Comparison of ENCODE assay signal across 24 cellular contexts in the genomic region with DNA sequence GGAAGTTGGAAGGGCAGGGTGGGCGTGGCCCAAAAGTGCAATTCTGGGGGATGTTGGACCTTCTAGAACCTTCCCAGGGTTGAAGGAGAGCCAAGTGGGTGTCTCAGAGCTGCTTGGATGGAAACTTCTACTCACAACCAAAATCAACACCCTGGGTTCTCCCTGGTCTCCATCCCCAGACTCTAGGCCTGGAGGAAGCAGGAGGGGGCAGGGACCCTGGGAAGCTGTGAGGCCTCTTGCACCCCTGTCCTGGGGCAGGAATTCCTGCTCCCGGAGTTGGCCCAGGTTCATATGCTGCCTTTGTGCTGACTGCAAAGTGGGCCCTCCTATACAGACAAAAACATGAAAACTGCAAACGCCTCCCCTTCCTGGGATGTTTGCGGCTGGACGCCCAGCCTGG. TPM values are rescaled to one million over a fixed set of nuclear protein-coding genes. Genes with fewer than 3 reads are reported as not detected.
DNase-seq lines count a peak whose midpoint lies in the region; ATAC-seq and TF ChIP-seq lines count a peak whose summit lies in the region.
"Had no signal": no experiment of that assay in that cellular context is flagged by ENCODE, and none has a peak within 500 bp of the region (broad histone marks: within the 10 kb centered on the region; RNA-seq: fewer than 3 reads in every experiment).

No MANE protein-coding gene starts in this region.

- DNase-seq in GM13977 (ENCODE audit: low spot score) = peak; percentile 10
- DNase-seq in glutamatergic neuron = no peak
- DNase-seq in osteoblast (ENCODE audit: insufficient read length, low spot score, missing footprints) = peak; percentile 62
- no peak for DNase-seq in naive thymus-derived CD8-positive, alpha-beta T cell
- DNase-seq in HuH-7.5 (ENCODE audit: low spot score) = no peak
- DNase-seq in hypothalamus (lab: John Stamatoyannopoulos, UW) = no peak
- DNase-seq: 8988T; ACHN; AML-193; BE2C; CD4-positive, alpha-beta T cell; CD8-positive, alpha-beta memory T cell; DMS 273 treated with DMSO at 0.1 percent for 48 hours; DMS79; EL; GDM1; GM23248; HCEC 1CT had no signal

- H3K9me3 Mint-ChIP-seq in glutamatergic neuron (ENCODE audit: unreplicated experiment) = peaks cover 23% of the 10 kb centered on the region
- no peaks in the 10 kb centered on the region for H3K9me3 Mint-ChIP-seq in naive thymus-derived CD8-positive, alpha-beta T cell
- H3K9me3 Mint-ChIP-seq: CD4-positive, alpha-beta T cell had no signal

- ATAC-seq in naive thymus-derived CD8-positive, alpha-beta T cell = no peak
- ATAC-seq: A549, GM12878 had no signal

- POLR2A ChIA-PET in naive thymus-derived CD8-positive, alpha-beta T cell (lab: Charles Lee) = no interaction called here

- in situ Hi-C loops in GM13977 (cut with MboI; ENCODE audit: low pct_unique_long_range_greater_than_20kb, low sequenced_read_pairs, unreplicated experiment) = no loop called here

- H3K4me2 ChIP-seq in osteoblast (ENCODE audit: insufficient read depth, low read length) = no peak overlapping the region
- H3K4me2 ChIP-seq: A549; BLaER1 treated with 17β-estradiol and CSF1 and Interleukin-3, amounts not matched to agents 10 nM and 100 nM had no signal

- no peaks in the 10 kb centered on the region for H4K20me1 ChIP-seq in osteoblast (ENCODE audit: insufficient read depth, low read length)

- peaks cover 25% of the 10 kb centered on the region for H3K4me1 Mint-ChIP-seq in glutamatergic neuron (ENCODE audit: low read depth, unreplicated experiment)
- no peaks in the 10 kb centered on the region for H3K4me1 Mint-ChIP-seq in naive thymus-derived CD8-positive, alpha-beta T cell
- H3K4me1 Mint-ChIP-seq: CD14-positive monocyte; CD8-positive, alpha-beta memory T cell had no signal

- peaks cover 9% of the 10 kb centered on the region for H3K36me3 Mint-ChIP-seq in glutamatergic neuron (ENCODE audit: unreplicated experiment)
- no peaks in the 10 kb centered on the region for H3K36me3 Mint-ChIP-seq in naive thymus-derived CD8-positive, alpha-beta T cell
- H3K36me3 Mint-ChIP-seq: CD14-positive monocyte; CD8-positive, alpha-beta memory T cell had no signal

- peaks cover 6% of the 10 kb centered on the region for H3K27me3 Mint-ChIP-seq in glutamatergic neuron (ENCODE audit: unreplicated experiment)
- H3K27me3 Mint-ChIP-seq in naive thymus-derived CD8-positive, alpha-beta T cell = peaks cover 8 to 72% (median 29%) of the 10 kb centered on the region in 5 donors

- H3K4me3 Mint-ChIP-seq in glutamatergic neuron (ENCODE audit: unreplicated experiment) = peak overlapping the region; percentile 67
- no peak overlapping the region for H3K4me3 Mint-ChIP-seq in naive thymus-derived CD8-positive, alpha-beta T cell
- H3K4me3 Mint-ChIP-seq: CD14-positive monocyte; CD4-positive, alpha-beta T cell; CD8-positive, alpha-beta memory T cell had no signal

- no peak overlapping the region for H2AFZ ChIP-seq in osteoblast (ENCODE audit: low read length)
- H2AFZ ChIP-seq: GM23248 had no signal

- no peaks in the 10 kb centered on the region for H3K79me2 ChIP-seq in osteoblast (ENCODE audit: insufficient read depth, low read length)

- no peaks in the 10 kb centered on the region for H3K9me3 ChIP-seq in osteoblast (ENCODE audit: low read depth, low read length)
- H3K9me3 ChIP-seq: A549; BE2C; BLaER1 treated with 17β-estradiol and CSF1 and Interleukin-3, amounts not matched to agents 10 nM and 100 nM had no signal

- no peaks in the 10 kb centered on the region for H3K27me3 ChIP-seq in osteoblast (ENCODE audit: insufficient read depth, low read length)
- H3K27me3 ChIP-seq: BLaER1 treated with 17β-estradiol and CSF1 and Interleukin-3, amounts not matched to agents 10 nM and 100 nM had no signal

- peak overlapping the region; percentile 97 for H3K27ac Mint-ChIP-seq in glutamatergic neuron (ENCODE audit: unreplicated experiment)
- H3K27ac Mint-ChIP-seq in naive thymus-derived CD8-positive, alpha-beta T cell = no peak overlapping the region
- H3K27ac Mint-ChIP-seq: CD4-positive, alpha-beta T cell; CD8-positive, alpha-beta memory T cell had no signal

- H3K27ac ChIP-seq in osteoblast (ENCODE audit: low read depth, low read length) = no peak overlapping the region
- H3K27ac ChIP-seq: A549; BLaER1 treated with 17β-estradiol and CSF1 and Interleukin-3, amounts not matched to agents 10 nM and 100 nM; GM23248 had no signal

- TF ChIP-seq CTCF in GM13977 (IDR thresholded peaks at IDR 0.05; ENCODE audit: extremely low read depth, insufficient read depth, missing control alignments) (no peak), glutamatergic neuron (IDR thresholded peaks at IDR 0.05; ENCODE audit: partially characterized antibody, unreplicated experiment) (no peak), osteoblast (IDR thresholded peaks at IDR 0.05; ENCODE audit: extremely low read depth, low read depth, low read length) (no peak)

- no peaks in the 10 kb centered on the region for H3K4me1 ChIP-seq in osteoblast (ENCODE audit: insufficient read depth, low read length)
- H3K4me1 ChIP-seq: A549, BE2C had no signal

- H3K36me3 ChIP-seq in osteoblast (ENCODE audit: insufficient read depth, low read length) = no peaks in the 10 kb centered on the region
- H3K36me3 ChIP-seq: BE2C; BLaER1 treated with 17β-estradiol and CSF1 and Interleukin-3, amounts not matched to agents 10 nM and 100 nM had no signal

- no peak overlapping the region for H3K4me3 ChIP-seq in osteoblast (ENCODE audit: insufficient read depth, low read length)
- H3K4me3 ChIP-seq: A549; BLaER1 treated with 17β-estradiol and CSF1 and Interleukin-3, amounts not matched to agents 10 nM and 100 nM; GM12878; GM23248 had no signal

RNA-seq across cellular contexts. Expression of gene TRARG1, which starts 25.1 kb away (rescaled TPM):
- total RNA-seq in glutamatergic neuron (ENCODE audit: unreplicated experiment) (0.98 TPM), osteoblast (not detected in 2 replicates)
- not detected for total RNA-seq in naive thymus-derived CD8-positive, alpha-beta T cell
- polyA plus RNA-seq in naive thymus-derived CD8-positive, alpha-beta T cell = under 1 TPM in 1 of 3 donors, not detected in 2; 0.14 TPM
- total RNA-seq: CD4-positive, alpha-beta T cell; CD8-positive, alpha-beta memory T cell; GM12878; GM23248; H1; H7 had no signal
- polyA plus RNA-seq: A549; CD14-positive monocyte; CD8-positive, alpha-beta memory T cell; GM12878; GM23248; H1 had no signal

RNA-seq across cellular contexts. Expression of gene BHLHA9, which starts 34.3 kb away (rescaled TPM):
- total RNA-seq in glutamatergic neuron (ENCODE audit: unreplicated experiment) = not detected
- not detected in 2 replicates for total RNA-seq in osteoblast
- total RNA-seq in naive thymus-derived CD8-positive, alpha-beta T cell = not detected
- not detected for polyA plus RNA-seq in naive thymus-derived CD8-positive, alpha-beta T cell
- total RNA-seq: CD4-positive, alpha-beta T cell; CD8-positive, alpha-beta memory T cell; GM12878; GM23248; H7 had no signal
- polyA plus RNA-seq: A549; CD14-positive monocyte; CD8-positive, alpha-beta memory T cell; GM12878; GM23248 had no signal

Comparison
In these comparisons a context has a peak if more than half of its experiments do, and no peak if none do; other contexts are left out.
1. DNase-seq: peak in GM13977 (single experiment) and osteoblast (single experiment); none in glutamatergic neuron (single experiment), naive thymus-derived CD8-positive, alpha-beta T cell (0 of 10), HuH-7.5 (single experiment) and hypothalamus (0 of 51).